Comparison of ENCODE assay signal across 21 cellular contexts in genomic region chrX:41963348-41963747, GRCh38.
"Had no signal": no experiment of that assay in that cellular context is flagged by ENCODE, and none has a peak within 500 bp of the region (broad histone marks: within the 10 kb centered on the region; RNA-seq: fewer than 3 reads in every experiment).

No MANE protein-coding gene starts in this region.

- H3K4me3 ChIP-seq: gastroesophageal sphincter, pancreas, psoas muscle, right atrium auricular region, tibial artery had no signal

- H3K36me3 Mint-ChIP-seq: activated naive CD8-positive, alpha-beta T cell treated with anti-CD3 and anti-CD28 coated beads, Interleukin-2, amount 10 ng/mL, durations not matched to agents 7 days and 5 days had no signal

- H3K4me3 Mint-ChIP-seq: activated naive CD8-positive, alpha-beta T cell treated with anti-CD3 and anti-CD28 coated beads, Interleukin-2, amount 10 ng/mL, durations not matched to agents 7 days and 5 days; dendritic cell treated with granulocyte-macrophage colony-stimulating factor and Interleukin-4, amounts not matched to agents 40 ng/mL and 50 ng/mL, for 4 days; nephron progenitor cell; stimulated activated naive CD8-positive, alpha-beta T cell treated with anti-CD3 and anti-CD28 coated beads, Interleukin-15, Interleukin-2, amounts not matched to agents 100 ng/mL and 50 ng/mL, for 24 hours; T-helper 1 cell treated with Interleukin-12 subunit alpha and Interleukin-12 subunit beta and Interleukin-4 antibody, amounts not matched to agents 30 μg/mL and 1 μg/mL, for 36 hours had no signal

- H3K9me3 Mint-ChIP-seq: activated naive CD8-positive, alpha-beta T cell treated with anti-CD3 and anti-CD28 coated beads, Interleukin-2, amount 10 ng/mL, durations not matched to agents 7 days and 5 days; dendritic cell treated with granulocyte-macrophage colony-stimulating factor and Interleukin-4, amounts not matched to agents 40 ng/mL and 50 ng/mL, for 4 days; stimulated activated naive CD8-positive, alpha-beta T cell treated with anti-CD3 and anti-CD28 coated beads, Interleukin-15, Interleukin-2, amounts not matched to agents 100 ng/mL and 50 ng/mL, for 24 hours; T-helper 1 cell treated with Interleukin-12 subunit alpha and Interleukin-12 subunit beta and Interleukin-4 antibody, amounts not matched to agents 30 μg/mL and 1 μg/mL, for 36 hours had no signal

- DNase-seq: activated CD4-positive, alpha-beta T cell treated with anti-CD3 and anti-CD28 coated beads for 1 hour; activated naive CD4-positive, alpha-beta T cell treated with Interleukin-2 at 50 U/mL for 16 hours; activated naive CD8-positive, alpha-beta T cell treated with anti-CD3 and anti-CD28 coated beads, Interleukin-2, amount 10 ng/mL, durations not matched to agents 7 days and 5 days; activated T-cell treated with anti-CD3 and anti-CD28 coated beads, Interleukin-2, amount 50 U/mL, for 48 hours; amniotic stem cell; effector memory CD4-positive, alpha-beta T cell; head of caudate nucleus; hypothalamus; nephron progenitor cell; pancreas; psoas muscle; stimulated activated CD4-positive, alpha-beta T cell treated with anti-CD3 and anti-CD28 coated beads, Interleukin-12 subunit alpha, Interleukin-12 subunit beta, amount 100 ng/mL, for 4 hours; stimulated activated CD4-positive, alpha-beta T cell treated with anti-CD3 and anti-CD28 coated beads, Interleukin-4, amount 100 ng/mL, for 4 hours; T1000; tibial artery had no signal

- H3K27me3 Mint-ChIP-seq: activated naive CD8-positive, alpha-beta T cell treated with anti-CD3 and anti-CD28 coated beads, Interleukin-2, amount 10 ng/mL, durations not matched to agents 7 days and 5 days; stimulated activated naive CD8-positive, alpha-beta T cell treated with anti-CD3 and anti-CD28 coated beads, Interleukin-15, Interleukin-2, amounts not matched to agents 100 ng/mL and 50 ng/mL, for 24 hours had no signal

- H3K27ac Mint-ChIP-seq: activated naive CD8-positive, alpha-beta T cell treated with anti-CD3 and anti-CD28 coated beads, Interleukin-2, amount 10 ng/mL, durations not matched to agents 7 days and 5 days; dendritic cell treated with granulocyte-macrophage colony-stimulating factor and Interleukin-4, amounts not matched to agents 40 ng/mL and 50 ng/mL, for 4 days; nephron progenitor cell; stimulated activated naive CD8-positive, alpha-beta T cell treated with anti-CD3 and anti-CD28 coated beads, Interleukin-15, Interleukin-2, amounts not matched to agents 100 ng/mL and 50 ng/mL, for 24 hours; T-helper 1 cell treated with Interleukin-12 subunit alpha and Interleukin-12 subunit beta and Interleukin-4 antibody, amounts not matched to agents 30 μg/mL and 1 μg/mL, for 36 hours had no signal

- H3K4me1 Mint-ChIP-seq: nephron progenitor cell had no signal

- ATAC-seq: esophagus mucosa, gastroesophageal sphincter, psoas muscle had no signal
